In genomic region chr13:90591260-90591926, GRCh38 we compare ENCODE assay signal across 1 cellular context.
TF ChIP-seq lines count a peak whose summit lies in the region.

No MANE protein-coding gene starts in this region.

TF ChIP-seq in K562, 482 proteins besides CTCF, POLR2A, EP300 and RAD21 (continued from another document):
- TF ChIP-seq TFAM (CRISPR knock-in tag; conservative IDR thresholded peaks at IDR 0.05), result 0 out of 2 replicates have a peak, but pooled peaks have one; percentile 0
- TF ChIP-seq GTF2E2 (tag; IDR thresholded peaks at IDR 0.05), result 0 out of 2 replicates have a peak, but pooled peaks have one; percentile 44
- no peak for TF ChIP-seq KHSRP (IDR thresholded peaks at IDR 0.05)
- no peak for TF ChIP-seq MXI1 (IDR thresholded peaks at IDR 0.05; ENCODE audit: low read depth, low read length)
- no peak; the same call in 1 of the 2 replicates for TF ChIP-seq ZNF77 (CRISPR knock-in tag; IDR thresholded peaks at IDR 0.05)
- no peak for TF ChIP-seq ETV5 (CRISPR knock-in tag; IDR thresholded peaks at IDR 0.05; ENCODE audit: low read depth)
- TF ChIP-seq ZNF699 (CRISPR knock-in tag; IDR thresholded peaks at IDR 0.05; ENCODE audit: insufficient replicate concordance), result peak; percentile 32
- TF ChIP-seq ZNF316 (IDR thresholded peaks at IDR 0.05), result peak; percentile 87; the same call in 1 of the 2 replicates
- no peak for TF ChIP-seq CHD7 (IDR thresholded peaks at IDR 0.05; ENCODE audit: low read depth, low read length)
- TF ChIP-seq RBM14 (IDR thresholded peaks at IDR 0.05; ENCODE audit: borderline replicate concordance, insufficient read depth, low read depth, low read length), result no peak
- no peak for TF ChIP-seq FOXP4 (CRISPR knock-in tag; IDR thresholded peaks at IDR 0.05; ENCODE audit: borderline replicate concordance)
- TF ChIP-seq EHMT2 (IDR thresholded peaks at IDR 0.05), result no peak
- no peak for TF ChIP-seq PTBP1 (IDR thresholded peaks at IDR 0.05; ENCODE audit: low read depth, low read length)
- no peak for TF ChIP-seq CREM (IDR thresholded peaks at IDR 0.05; ENCODE audit: low read depth)
- TF ChIP-seq FOXK2 (conservative IDR thresholded peaks at IDR 0.05 in 1 of 2, IDR thresholded peaks at IDR 0.05 in 1 of 2; ENCODE audit: low read depth in 2 of 2), result no peak
- no peak for TF ChIP-seq ZNF318 (IDR thresholded peaks at IDR 0.05; ENCODE audit: borderline replicate concordance in 1 of 2, low read depth in 1 of 2)
- TF ChIP-seq C11orf30 (IDR thresholded peaks at IDR 0.05; ENCODE audit: low read depth), result peak; percentile 63
- no peak for TF ChIP-seq RUNX1 (IDR thresholded peaks at IDR 0.05; ENCODE audit: low read depth)
- no peak for TF ChIP-seq ZSCAN32 (CRISPR knock-in tag; IDR thresholded peaks at IDR 0.05)
- TF ChIP-seq BMI1 (IDR thresholded peaks at IDR 0.05; ENCODE audit: low read length), result no peak
- TF ChIP-seq ELF2 (CRISPR knock-in tag; IDR thresholded peaks at IDR 0.05), result no peak
- no peak for TF ChIP-seq ZNF143 (CRISPR knock-in tag; IDR thresholded peaks at IDR 0.05)
- no peak for TF ChIP-seq ZNF507 (tag; conservative IDR thresholded peaks at IDR 0.05)
- peak; percentile 64 for TF ChIP-seq MAFG (tag; conservative IDR thresholded peaks at IDR 0.05)
- no peak for TF ChIP-seq PHF8 (IDR thresholded peaks at IDR 0.05; ENCODE audit: borderline replicate concordance, low read length)
- TF ChIP-seq THAP7 (CRISPR knock-in tag; IDR thresholded peaks at IDR 0.05), result no peak
- no peak for TF ChIP-seq ZNF76 (CRISPR knock-in tag; IDR thresholded peaks at IDR 0.05; ENCODE audit: borderline replicate concordance)
- TF ChIP-seq THRB (CRISPR knock-in tag; conservative IDR thresholded peaks at IDR 0.05), result no peak
